In genomic region chr19:11418518-11419506, GRCh38 we compare ENCODE assay signal across 9 cellular contexts. TPM values are rescaled to one million over a fixed set of nuclear protein-coding genes. Genes with fewer than 3 reads are reported as not detected.
A peak's percentile ranks its signal among the peaks of the same experiment; 100 is the strongest.
DNase-seq lines count a peak whose midpoint lies in the region; ATAC-seq and TF ChIP-seq lines count a peak whose summit lies in the region.
"Had no signal": no experiment of that assay in that cellular context is flagged by ENCODE, and none has a peak within 500 bp of the region (broad histone marks: within the 10 kb centered on the region; RNA-seq: fewer than 3 reads in every experiment).

A gene with protein sequence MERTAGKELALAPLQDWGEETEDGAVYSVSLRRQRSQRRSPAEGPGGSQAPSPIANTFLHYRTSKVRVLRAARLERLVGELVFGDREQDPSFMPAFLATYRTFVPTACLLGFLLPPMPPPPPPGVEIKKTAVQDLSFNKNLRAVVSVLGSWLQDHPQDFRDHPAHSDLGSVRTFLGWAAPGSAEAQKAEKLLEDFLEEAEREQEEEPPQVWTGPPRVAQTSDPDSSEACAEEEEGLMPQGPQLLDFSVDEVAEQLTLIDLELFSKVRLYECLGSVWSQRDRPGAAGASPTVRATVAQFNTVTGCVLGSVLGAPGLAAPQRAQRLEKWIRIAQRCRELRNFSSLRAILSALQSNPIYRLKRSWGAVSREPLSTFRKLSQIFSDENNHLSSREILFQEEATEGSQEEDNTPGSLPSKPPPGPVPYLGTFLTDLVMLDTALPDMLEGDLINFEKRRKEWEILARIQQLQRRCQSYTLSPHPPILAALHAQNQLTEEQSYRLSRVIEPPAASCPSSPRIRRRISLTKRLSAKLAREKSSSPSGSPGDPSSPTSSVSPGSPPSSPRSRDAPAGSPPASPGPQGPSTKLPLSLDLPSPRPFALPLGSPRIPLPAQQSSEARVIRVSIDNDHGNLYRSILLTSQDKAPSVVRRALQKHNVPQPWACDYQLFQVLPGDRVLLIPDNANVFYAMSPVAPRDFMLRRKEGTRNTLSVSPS (minus strand): TSS chr19:11419314. CDS start chr19:11419278, 36 bp downstream.

- H3K27ac Mint-ChIP-seq in activated CD8-positive, alpha-beta T cell treated with anti-CD3 and anti-CD28 coated beads, Interleukin-2, amount 10 ng/mL, durations not matched to agents 7 days and 5 days: no peak within 1 kb of the TSS

- H2BK5ac ChIP-seq in neuronal stem cell (ENCODE audit: low read length): no peak within 1 kb of the TSS

- H3K9ac ChIP-seq in ES-I3 (ENCODE audit: low read depth, low read length) (peak within 1 kb of the TSS; percentile 76), neuronal stem cell (ENCODE audit: low read depth, low read length, poor library complexity) (peak within 1 kb of the TSS; percentile 80)

- in situ Hi-C loops in KBM-7 (cut with MboI; ENCODE audit: low pct_unique_long_range_greater_than_20kb, low sequenced_read_pairs): no loop called here

- H3K27ac ChIP-seq in neuronal stem cell (replicated peaks; ENCODE audit: low read length): no peak within 1 kb of the TSS

- DNase-seq in NCI-H748 treated with DMSO at 0.1 percent for 48 hours (lab: John Stamatoyannopoulos, UW) (peak; percentile 69), fibroblast of pulmonary artery (ENCODE audit: low read depth) (no peak), neuronal stem cell (ENCODE audit: low spot score) (no peak), Ammon's horn (ENCODE audit: low spot score) (no peak), activated gamma-delta T cell (lab: John Stamatoyannopoulos, UW) (no peak), KBM-7 (no peak)
- no peak for DNase-seq in activated CD8-positive, alpha-beta T cell treated with anti-CD3 and anti-CD28 coated beads, Interleukin-2, amount 10 ng/mL, durations not matched to agents 7 days and 5 days

- CTCF ChIA-PET in activated CD8-positive, alpha-beta T cell treated with anti-CD3 and anti-CD28 coated beads, Interleukin-2, amount 10 ng/mL, durations not matched to agents 7 days and 5 days (lab: Charles Lee): interaction anchor here (1.0 to 1.5 kb wide), 2 partner anchors 12 to 26 kb away, joined by 3 read pairs; no protein-coding TSS in a partner anchor

- H4K8ac ChIP-seq in neuronal stem cell (ENCODE audit: low read depth, low read length): no peak within 1 kb of the TSS

- H3K14ac ChIP-seq in neuronal stem cell (ENCODE audit: low read length): peak within 1 kb of the TSS; percentile 4

- H3K23ac ChIP-seq in neuronal stem cell (ENCODE audit: low read depth, low read length, poor library complexity): peak within 1 kb of the TSS; percentile 44

- peak within 1 kb of the TSS; percentile 84 for H3K4me2 ChIP-seq in neuronal stem cell (ENCODE audit: insufficient read depth, low read length, poor library complexity, severe bottlenecking)

- ATAC-seq in activated CD8-positive, alpha-beta T cell treated with anti-CD3 and anti-CD28 coated beads, Interleukin-2, amount 10 ng/mL, durations not matched to agents 7 days and 5 days: no peak

- H3K36me3 Mint-ChIP-seq in activated CD8-positive, alpha-beta T cell treated with anti-CD3 and anti-CD28 coated beads, Interleukin-2, amount 10 ng/mL, durations not matched to agents 7 days and 5 days (ENCODE audit: low read depth): no peaks in the 10 kb centered on the region

- H3K4me3 ChIP-seq in fibroblast of pulmonary artery (replicated peaks; ENCODE audit: low read depth, low read length): peak within 1 kb of the TSS; percentile 30
- peak within 1 kb of the TSS; percentile 35 to 72 for H3K4me3 ChIP-seq in neuronal stem cell (ENCODE audit: low read length in 2 of 2)

- no peak within 1 kb of the TSS for H2BK120ac ChIP-seq in neuronal stem cell (ENCODE audit: low read depth, low read length)

- H3K36me3 ChIP-seq in ES-I3 (ENCODE audit: insufficient read depth, low read length) (no peaks in the 10 kb centered on the region), neuronal stem cell (replicated peaks in 1 of 2; ENCODE audit: control insufficient read depth in 2 of 2, insufficient read depth in 2 of 2, low read length in 2 of 2) (no peaks in the 10 kb centered on the region)

- no CpG with 5 or more reads among the region's 73 CpGs for WGBS in neuronal stem cell (ENCODE audit: extremely low coverage in 2 of 2, insufficient read length in 2 of 2, insufficient replicate concordance in 1 of 2), 2 donors

- peaks cover 33% of the 10 kb centered on the region for H3K4me1 Mint-ChIP-seq in activated CD8-positive, alpha-beta T cell treated with anti-CD3 and anti-CD28 coated beads, Interleukin-2, amount 10 ng/mL, durations not matched to agents 7 days and 5 days (ENCODE audit: low read depth)

- no peaks in the 10 kb centered on the region for H3K9me3 ChIP-seq in ES-I3 (ENCODE audit: control insufficient read depth, insufficient read depth, low read length)
- peaks cover 13 to 14% of the 10 kb centered on the region in 2 donors for H3K9me3 ChIP-seq in neuronal stem cell (replicated peaks in 1 of 2; ENCODE audit: control insufficient read depth in 2 of 2, insufficient read depth in 1 of 2, low read depth in 1 of 2, low read length in 2 of 2)

- no peak within 1 kb of the TSS for H2BK12ac ChIP-seq in neuronal stem cell (ENCODE audit: low read length)

- H3K79me1 ChIP-seq in neuronal stem cell (ENCODE audit: low read depth, low read length): no peaks in the 10 kb centered on the region

- TF ChIP-seq CTCF in fibroblast of pulmonary artery (IDR thresholded peaks at IDR 0.05; ENCODE audit: low read length, missing control alignments): no peak

- peaks cover 68% of the 10 kb centered on the region for H3K27me3 Mint-ChIP-seq in activated CD8-positive, alpha-beta T cell treated with anti-CD3 and anti-CD28 coated beads, Interleukin-2, amount 10 ng/mL, durations not matched to agents 7 days and 5 days (ENCODE audit: low read depth)

- peaks cover 43 to 72% (median 71%) of the 10 kb centered on the region in 3 experiments for H3K27me3 ChIP-seq in neuronal stem cell (ENCODE audit: control insufficient read depth in 3 of 3, insufficient read depth in 3 of 3, low read depth in 1 of 3, low read length in 3 of 3)

- POLR2A ChIA-PET in activated CD8-positive, alpha-beta T cell treated with anti-CD3 and anti-CD28 coated beads, Interleukin-2, amount 10 ng/mL, durations not matched to agents 7 days and 5 days (lab: Charles Lee): interaction anchor here (0.6 to 0.8 kb wide), 2 partner anchors 18 to 42 kb away, joined by 3 read pairs; no protein-coding TSS in a partner anchor

- H4K91ac ChIP-seq in neuronal stem cell (ENCODE audit: low read depth, low read length, poor library complexity): no peak within 1 kb of the TSS

- H3K9me3 Mint-ChIP-seq in activated CD8-positive, alpha-beta T cell treated with anti-CD3 and anti-CD28 coated beads, Interleukin-2, amount 10 ng/mL, durations not matched to agents 7 days and 5 days (ENCODE audit: insufficient read depth): no peaks in the 10 kb centered on the region

- no peak within 1 kb of the TSS for H3K4me3 Mint-ChIP-seq in activated CD8-positive, alpha-beta T cell treated with anti-CD3 and anti-CD28 coated beads, Interleukin-2, amount 10 ng/mL, durations not matched to agents 7 days and 5 days

- peak within 1 kb of the TSS; percentile 15 for H2BK15ac ChIP-seq in neuronal stem cell (ENCODE audit: low read length)

- H2AK5ac ChIP-seq in neuronal stem cell (ENCODE audit: low read depth, low read length): no peak within 1 kb of the TSS

- H3K18ac ChIP-seq in neuronal stem cell (ENCODE audit: low read length): peak within 1 kb of the TSS; percentile 89

- H3K4me1 ChIP-seq in ES-I3 (ENCODE audit: insufficient read depth, low read length) (peaks cover 8% of the 10 kb centered on the region; the same call in 1 of the 2 replicates), neuronal stem cell (ENCODE audit: control insufficient read depth in 2 of 2, insufficient read depth in 1 of 2, low read depth in 1 of 2, low read length in 2 of 2) (peaks cover 13 to 16% of the 10 kb centered on the region in 2 donors)

- no peak within 1 kb of the TSS for H3K4ac ChIP-seq in neuronal stem cell (ENCODE audit: low read length)

- H2AFZ ChIP-seq in neuronal stem cell (ENCODE audit: low read length): peak within 1 kb of the TSS; percentile 75

RNA-seq across cellular contexts. Expression of the gene that starts here (rescaled TPM):
- polyA plus RNA-seq in neuronal stem cell (2013, experiment 1 of 2): 0.66 TPM
- polyA plus RNA-seq in neuronal stem cell (2013, experiment 2 of 2): 0.51 TPM
- total RNA-seq in activated CD8-positive, alpha-beta T cell treated with anti-CD3 and anti-CD28 coated beads, Interleukin-2, amount 10 ng/mL, durations not matched to agents 7 days and 5 days: not detected
- total RNA-seq: glomerular endothelial cell had no signal
